1 cellular context compared by ENCODE assay signal in genomic region chr9:35615981-35616680, GRCh38.
TF ChIP-seq lines count a peak whose summit lies in the region.

No MANE protein-coding gene starts in this region.

TF ChIP-seq in IMR-90, 13 proteins besides CTCF, POLR2A, EP300 and RAD21:
- TF ChIP-seq MXI1 (IDR thresholded peaks at IDR 0.05; ENCODE audit: borderline replicate concordance, low read depth, low read length): no peak
- no peak for TF ChIP-seq RFX5 (IDR thresholded peaks at IDR 0.05; ENCODE audit: low read depth, low read length)
- no peak for TF ChIP-seq CHD1 (IDR thresholded peaks at IDR 0.05; ENCODE audit: low read depth, low read length)
- TF ChIP-seq MAZ (IDR thresholded peaks at IDR 0.05; ENCODE audit: borderline replicate concordance, low read depth, low read length): no peak
- TF ChIP-seq FOS (IDR thresholded peaks at IDR 0.05; ENCODE audit: low read depth, low read length): no peak
- TF ChIP-seq BHLHE40 (IDR thresholded peaks at IDR 0.05; ENCODE audit: low read depth, low read length): no peak
- no peak for TF ChIP-seq SMC3 (IDR thresholded peaks at IDR 0.05; ENCODE audit: low read depth, low read length)
- TF ChIP-seq CEBPB (IDR thresholded peaks at IDR 0.05; ENCODE audit: low read depth, low read length): no peak
- TF ChIP-seq RCOR1 (IDR thresholded peaks at IDR 0.05; ENCODE audit: insufficient replicate concordance, low read length): no peak
- no peak for TF ChIP-seq NFE2L2 (IDR thresholded peaks at IDR 0.05; ENCODE audit: low read depth, low read length)
- TF ChIP-seq, protein P1, sequence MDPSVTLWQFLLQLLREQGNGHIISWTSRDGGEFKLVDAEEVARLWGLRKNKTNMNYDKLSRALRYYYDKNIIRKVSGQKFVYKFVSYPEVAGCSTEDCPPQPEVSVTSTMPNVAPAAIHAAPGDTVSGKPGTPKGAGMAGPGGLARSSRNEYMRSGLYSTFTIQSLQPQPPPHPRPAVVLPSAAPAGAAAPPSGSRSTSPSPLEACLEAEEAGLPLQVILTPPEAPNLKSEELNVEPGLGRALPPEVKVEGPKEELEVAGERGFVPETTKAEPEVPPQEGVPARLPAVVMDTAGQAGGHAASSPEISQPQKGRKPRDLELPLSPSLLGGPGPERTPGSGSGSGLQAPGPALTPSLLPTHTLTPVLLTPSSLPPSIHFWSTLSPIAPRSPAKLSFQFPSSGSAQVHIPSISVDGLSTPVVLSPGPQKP (IDR thresholded peaks at IDR 0.05; ENCODE audit: borderline replicate concordance, low read depth, low read length): no peak
